In genomic region chr11:123562829-123563228, GRCh38 we compare ENCODE assay signal across 18 cellular contexts.
DNase-seq lines count a peak whose midpoint lies in the region; ATAC-seq and TF ChIP-seq lines count a peak whose summit lies in the region.
"Had no signal": no experiment of that assay in that cellular context is flagged by ENCODE, and none has a peak within 500 bp of the region (broad histone marks: within the 10 kb centered on the region; RNA-seq: fewer than 3 reads in every experiment).

No MANE protein-coding gene starts in this region.

- ATAC-seq in GM21528 (IDR thresholded peaks at IDR 0.05; ENCODE audit: low FRiP score, unreplicated experiment): no peak
- ATAC-seq in HG02840 (IDR thresholded peaks at IDR 0.05; ENCODE audit: low FRiP score, unreplicated experiment): no peak
- ATAC-seq: CD8-positive, alpha-beta T cell; GM12878 had no signal

- H3K4me3 Mint-ChIP-seq in nephron: no peak overlapping the region
- H3K4me3 Mint-ChIP-seq: CD8-positive, alpha-beta T cell had no signal

- peak overlapping the region; percentile 64 for H3K27ac ChIP-seq in angular gyrus (ENCODE audit: low read depth, low read length)

- peaks cover 5% of the 10 kb centered on the region for H3K27me3 Mint-ChIP-seq in nephron (ENCODE audit: low read depth)

- DNase-seq in RPMI8226: peak; percentile 10
- no peak for DNase-seq in SK-N-DZ (ENCODE audit: low spot score)
- DNase-seq in A172 (ENCODE audit: low spot score): no peak
- DNase-seq: ACHN; C1 segment of cervical spinal cord; CD8-positive, alpha-beta T cell; DND-41; Kasumi-1; NCI-H1417; NCI-H1694 treated with DMSO at 0.1 percent for 48 hours; NCI-H446; NCI-H526; Right ventricle myocardium superior had no signal

- H3K4me1 Mint-ChIP-seq in nephron: peaks cover 57% of the 10 kb centered on the region

- H3K27ac Mint-ChIP-seq in nephron: peak overlapping the region; percentile 46 to 86 (median 65)
- H3K27ac Mint-ChIP-seq: CD8-positive, alpha-beta T cell had no signal

- no peaks in the 10 kb centered on the region for H3K9me3 Mint-ChIP-seq in nephron
- H3K9me3 Mint-ChIP-seq: CD8-positive, alpha-beta T cell had no signal

- TF ChIP-seq CTCF in nephron (IDR thresholded peaks at IDR 0.05; ENCODE audit: unreplicated experiment in 3 of 3): no peak

- H3K36me3 Mint-ChIP-seq in nephron (ENCODE audit: low read depth): no peaks in the 10 kb centered on the region
- H3K36me3 Mint-ChIP-seq: CD8-positive, alpha-beta T cell had no signal
